18 cellular contexts compared by ENCODE assay signal in genomic region chr5:37767961-37768360, GRCh38.
A peak's percentile ranks its signal among the peaks of the same experiment; 100 is the strongest.
DNase-seq lines count a peak whose midpoint lies in the region; ATAC-seq and TF ChIP-seq lines count a peak whose summit lies in the region.
"Had no signal": no experiment of that assay in that cellular context is flagged by ENCODE, and none has a peak within 500 bp of the region (broad histone marks: within the 10 kb centered on the region; RNA-seq: fewer than 3 reads in every experiment).

No MANE protein-coding gene starts in this region.

- no peak for TF ChIP-seq POLR2A in stomach (IDR thresholded peaks at IDR 0.05)

- intact Hi-C loops in stomach (cut with DNase I; ENCODE audit: low total_unique reads): no loop called here

- no peak overlapping the region for H3K4me3 ChIP-seq in fibroblast of the aortic adventitia (ENCODE audit: low read depth, low read length)
- no peak overlapping the region for H3K4me3 ChIP-seq in stomach
- H3K4me3 ChIP-seq: SJCRH30 had no signal

- no peak for ATAC-seq in HG02571 (IDR thresholded peaks at IDR 0.05; ENCODE audit: unreplicated experiment)
- no peak for ATAC-seq in GM19324 (IDR thresholded peaks at IDR 0.05; ENCODE audit: low FRiP score, unreplicated experiment)

- no peaks in the 10 kb centered on the region for H3K27me3 ChIP-seq in stomach
- H3K27me3 ChIP-seq: SJCRH30 had no signal

- DNase-seq in Ammon's horn (ENCODE audit: low spot score) (peak; percentile 72), fibroblast of the aortic adventitia (ENCODE audit: low read depth) (peak; percentile 27), inferior parietal cortex (ENCODE audit: extremely low spot score) (peak; percentile 80), putamen (ENCODE audit: low spot score) (peak; percentile 84), stomach (no peak)
- no peak for DNase-seq in activated CD4-positive, alpha-beta T cell treated with anti-CD3 and anti-CD28 coated beads for 1 hour
- DNase-seq: Calu3; CD8-positive, alpha-beta memory T cell; GDM1; Kasumi-1; NCI-H187; NCI-H446; NCI-H526; OCI-M1; SJCRH30 had no signal

- H3K4me1 ChIP-seq in stomach: peaks cover 0 to 4% (median 0%) of the 10 kb centered on the region in 4 donors

- no peaks in the 10 kb centered on the region for H3K36me3 ChIP-seq in stomach
- H3K36me3 ChIP-seq: SJCRH30 had no signal

- no peaks in the 10 kb centered on the region for H3K9me3 ChIP-seq in stomach
- H3K9me3 ChIP-seq: SJCRH30 had no signal

- no peak for TF ChIP-seq EP300 in stomach (IDR thresholded peaks at IDR 0.05)

- TF ChIP-seq CTCF in fibroblast of the aortic adventitia (IDR thresholded peaks at IDR 0.05; ENCODE audit: insufficient read depth, low read length) (no peak), stomach (IDR thresholded peaks at IDR 0.05) (no peak)

- 70 to 86% (median 76%) methylated on average over 4 of the region's 4 CpGs for WGBS in stomach, 5 donors

- H3K27ac ChIP-seq in stomach: no peak overlapping the region
- H3K27ac ChIP-seq: 22Rv1, SJCRH30 had no signal

Comparison
In these comparisons a context has a peak if more than half of its experiments do, and no peak if none do; other contexts are left out.
1. DNase-seq: peak in Ammon's horn (single experiment), fibroblast of the aortic adventitia (single experiment), inferior parietal cortex (single experiment) and putamen (single experiment); none in activated CD4-positive, alpha-beta T cell treated with anti-CD3 and anti-CD28 coated beads for 1 hour (single experiment) and stomach (single experiment).